In the genomic region with DNA sequence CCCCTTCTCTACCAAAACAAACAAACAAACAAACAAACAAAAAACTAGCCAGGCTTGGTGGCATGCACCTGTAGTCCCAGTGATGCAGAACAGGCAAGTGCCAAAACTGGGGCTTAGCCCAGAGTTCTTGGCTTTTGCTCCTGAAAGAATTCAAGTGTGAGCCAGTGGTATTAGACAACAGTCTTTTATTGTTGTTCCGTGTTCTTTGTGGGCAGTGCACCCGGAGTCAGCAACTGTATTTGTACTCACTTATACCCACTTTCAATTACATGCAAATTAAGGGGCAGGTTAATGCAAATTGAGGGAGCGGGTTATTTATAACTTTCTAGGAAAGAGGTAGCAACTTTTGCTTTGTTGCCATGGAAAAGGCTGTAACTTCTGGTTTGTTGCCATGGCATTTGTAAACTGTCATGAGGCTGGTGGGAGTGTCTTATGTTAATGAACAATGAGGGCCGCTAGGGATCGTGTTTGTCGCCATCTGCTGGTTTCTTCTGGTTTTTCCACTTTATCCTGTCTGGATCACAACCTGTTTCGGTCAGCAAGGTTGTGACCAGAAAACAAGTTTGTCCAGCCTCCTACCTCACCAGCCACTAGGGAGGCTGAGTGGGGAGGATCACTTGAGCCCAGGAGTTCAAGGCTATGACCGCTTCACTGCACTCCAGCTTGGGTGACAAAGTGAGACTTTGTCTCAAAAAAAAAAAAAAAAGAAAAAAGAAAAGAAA, we compare ENCODE assay signal across 8 cellular contexts.
A peak's percentile ranks its signal among the peaks of the same experiment; 100 is the strongest.
DNase-seq lines count a peak whose midpoint lies in the region; ATAC-seq and TF ChIP-seq lines count a peak whose summit lies in the region.

No MANE protein-coding gene starts in this region.

- H3K9ac ChIP-seq in mesendoderm (ENCODE audit: low read length) = no peak overlapping the region

- no peak overlapping the region for H4K8ac ChIP-seq in mesendoderm (ENCODE audit: low read depth, low read length)

- no peak overlapping the region for H3K4ac ChIP-seq in mesendoderm (ENCODE audit: low read depth, low read length)

- H3K23ac ChIP-seq in mesendoderm (ENCODE audit: low read length) = no peak overlapping the region

- no peak overlapping the region for H3K27ac ChIP-seq in mesendoderm (ENCODE audit: low read depth, low read length)

- no peak overlapping the region for H3K18ac ChIP-seq in mesendoderm (ENCODE audit: low read length)

- no peaks in the 10 kb centered on the region for H3K27me3 ChIP-seq in mesendoderm (ENCODE audit: insufficient read depth, low read length, poor library complexity)

- no peaks in the 10 kb centered on the region for H3K79me1 ChIP-seq in mesendoderm (ENCODE audit: low read length)

- no peaks in the 10 kb centered on the region for H3K79me2 ChIP-seq in mesendoderm (ENCODE audit: control insufficient read depth, insufficient read depth, low read length)

- peak; percentile 69 for TF ChIP-seq CTCF in choroid plexus epithelial cell (conservative IDR thresholded peaks at IDR 0.05; ENCODE audit: low read depth, low read length)

- H3K4me2 ChIP-seq in mesendoderm (ENCODE audit: low read length) = no peak overlapping the region

- H2BK5ac ChIP-seq in mesendoderm (ENCODE audit: low read length) = no peak overlapping the region

- H3K56ac ChIP-seq in mesendoderm (ENCODE audit: low read length) = no peak overlapping the region

- peak; percentile 32 for DNase-seq in activated CD4-positive, CD25-positive, alpha-beta regulatory T cell treated with anti-CD3 and anti-CD28 coated beads, Interleukin-2, amount 50 U/mL, for 72 hours
- DNase-seq in activated CD4-positive, CD25-positive, alpha-beta regulatory T cell (lab: John Stamatoyannopoulos, UW) = no peak
- DNase-seq in LHCN-M2 (ENCODE audit: low read depth) = peak; percentile 83
- DNase-seq in SKM-1 treated with dmso at 0.1 percent for 144 hours (lab: John Stamatoyannopoulos, UW; ENCODE audit: unreplicated experiment) = peak; percentile 45
- peak; percentile 90 for DNase-seq in choroid plexus epithelial cell (ENCODE audit: low read depth)
- DNase-seq in mesendoderm = peak; percentile 92
- no peak for DNase-seq in KG1 (lab: John Stamatoyannopoulos, UW)

- H3K4me1 ChIP-seq in mesendoderm (ENCODE audit: control insufficient read depth, low read depth, low read length) = no peaks in the 10 kb centered on the region

- no peaks in the 10 kb centered on the region for H3K36me3 ChIP-seq in mesendoderm (ENCODE audit: control insufficient read depth, insufficient read depth, low read length)

- no peak overlapping the region for H2BK120ac ChIP-seq in mesendoderm (ENCODE audit: low read depth, low read length)

- H2AK5ac ChIP-seq in mesendoderm (ENCODE audit: low read length) = no peak overlapping the region

- H4K5ac ChIP-seq in mesendoderm (ENCODE audit: low read length) = no peak overlapping the region

- no peak overlapping the region for H3K4me3 ChIP-seq in choroid plexus epithelial cell (ENCODE audit: low read depth, low read length)
- H3K4me3 ChIP-seq in mesendoderm (ENCODE audit: low read length) = no peak overlapping the region

- ATAC-seq in GM21526 (IDR thresholded peaks at IDR 0.05; ENCODE audit: low FRiP score, unreplicated experiment) = peak; percentile 91

- WGBS in mesendoderm (ENCODE audit: extremely low coverage, insufficient coverage, low lambda C conversion rate) = no CpG with 5 or more reads among the region's 8 CpGs

- no peak overlapping the region for H2BK15ac ChIP-seq in mesendoderm (replicated peaks; ENCODE audit: low read depth)

Comparison
In these comparisons a context has a peak if more than half of its experiments do, and no peak if none do; other contexts are left out.
1. DNase-seq: peak in activated CD4-positive, CD25-positive, alpha-beta regulatory T cell treated with anti-CD3 and anti-CD28 coated beads, Interleukin-2, amount 50 U/mL, for 72 hours (single experiment), LHCN-M2 (single experiment), SKM-1 treated with dmso at 0.1 percent for 144 hours (single experiment), choroid plexus epithelial cell (single experiment) and mesendoderm (single experiment); none in activated CD4-positive, CD25-positive, alpha-beta regulatory T cell (0 of 4) and KG1 (single experiment).